In genomic region chr1:22142315-22143064, GRCh38 we compare ENCODE assay signal across 8 cellular contexts. TPM values are rescaled to one million over a fixed set of nuclear protein-coding genes. Genes with fewer than 3 reads are reported as not detected.
DNase-seq lines count a peak whose midpoint lies in the region; ATAC-seq, FAIRE-seq and TF ChIP-seq lines count a peak whose summit lies in the region.

No MANE protein-coding gene starts in this region.

- peak overlapping the region; percentile 87; the same call in 1 of the 2 replicates for H3K4me2 ChIP-seq in MM.1S (ENCODE audit: low read depth, low read length)

- H3F3A ChIP-seq in MM.1S (ENCODE audit: insufficient read depth, low read length) = no peaks in the 10 kb centered on the region

- H3K36me3 ChIP-seq in MM.1S (replicated peaks; ENCODE audit: insufficient read depth, low read length) (no peaks in the 10 kb centered on the region), lung (ENCODE audit: control insufficient read depth in 2 of 2, insufficient read depth in 2 of 2, low read length in 2 of 2) (no peaks in the 10 kb centered on the region), urinary bladder (ENCODE audit: insufficient read depth) (no peaks in the 10 kb centered on the region), small intestine (ENCODE audit: control insufficient read depth in 2 of 2, insufficient read depth in 2 of 2, low read length in 2 of 2) (no peaks in the 10 kb centered on the region)

- no peak overlapping the region for H2AFZ ChIP-seq in MM.1S (ENCODE audit: low read length)

- no peak for TF ChIP-seq POLR2A in GM12891 (IDR thresholded peaks at IDR 0.05; ENCODE audit: low read depth, low read length)

- no peaks in the 10 kb centered on the region for H3K9me3 ChIP-seq in MM.1S (replicated peaks; ENCODE audit: insufficient read depth, low read length)
- no peaks in the 10 kb centered on the region for H3K9me3 ChIP-seq in lung (ENCODE audit: control insufficient read depth in 2 of 2, insufficient read depth in 1 of 2, low read length in 1 of 2)
- H3K9me3 ChIP-seq in small intestine (ENCODE audit: control insufficient read depth, low read depth) = no peaks in the 10 kb centered on the region

- H3K4me3 ChIP-seq in MM.1S (ENCODE audit: low read length) (peak overlapping the region; percentile 49), choroid plexus epithelial cell (ENCODE audit: low read depth, low read length) (peak overlapping the region; percentile 38), lung (peak overlapping the region; percentile 18), urinary bladder (ENCODE audit: low read depth, low read length) (peak overlapping the region; percentile 72), small intestine (ENCODE audit: low read depth in 1 of 2, low read length in 2 of 2) (peak overlapping the region in 1 of 2 donors; percentile 65)

- H3K9ac ChIP-seq in MM.1S (ENCODE audit: low read length) = no peak overlapping the region

- H3K27me3 ChIP-seq in MM.1S (replicated peaks; ENCODE audit: insufficient read depth, low read length) = peaks cover 67% of the 10 kb centered on the region
- H3K27me3 ChIP-seq in lung (ENCODE audit: control insufficient read depth, insufficient read depth) = no peaks in the 10 kb centered on the region
- peaks cover 0 to 4% of the 10 kb centered on the region in 2 donors for H3K27me3 ChIP-seq in small intestine (ENCODE audit: control insufficient read depth in 2 of 2, insufficient read depth in 2 of 2, low read length in 2 of 2)

- H3K4me1 ChIP-seq in MM.1S (ENCODE audit: low read length) (no peaks in the 10 kb centered on the region), lung (ENCODE audit: control insufficient read depth in 2 of 2, insufficient read depth in 2 of 2, low read length in 2 of 2) (peaks cover 0 to 3% of the 10 kb centered on the region in 2 donors), urinary bladder (ENCODE audit: insufficient read depth) (no peaks in the 10 kb centered on the region), small intestine (ENCODE audit: control insufficient read depth in 2 of 2, insufficient read depth in 1 of 2, low read depth in 1 of 2, low read length in 1 of 2) (no peaks in the 10 kb centered on the region)

- H3K27ac ChIP-seq in MM.1S (ENCODE audit: low read length) (no peak overlapping the region), lung (ENCODE audit: low read depth in 1 of 2, low read length in 1 of 2) (no peak overlapping the region), urinary bladder (ENCODE audit: low read depth) (peak overlapping the region; percentile 62), small intestine (ENCODE audit: low read depth in 1 of 2, low read length in 1 of 2) (no peak overlapping the region)

- DNase-seq in GM12891 (ENCODE audit: insufficient read length, low spot score) = peak; percentile 74
- DNase-seq in MM.1S = no peak
- peak; percentile 28 for DNase-seq in choroid plexus epithelial cell (ENCODE audit: low read depth)
- no peak for DNase-seq in lung (ENCODE audit: low spot score)
- no peak for DNase-seq in NCI-H1092 treated with DMSO at 0.1 percent for 48 hours (lab: John Stamatoyannopoulos, UW)
- DNase-seq in SKM-1 (lab: John Stamatoyannopoulos, UW; ENCODE audit: unreplicated experiment) = no peak
- no peak for DNase-seq in small intestine

- H4K20me1 ChIP-seq in MM.1S (ENCODE audit: insufficient read depth, low read length) = no peaks in the 10 kb centered on the region

- no peaks in the 10 kb centered on the region for H3K79me2 ChIP-seq in MM.1S (ENCODE audit: low read length)

- 1% methylated on average over 66 to 102 of the region's 102 CpGs for WGBS in lung, 2 donors
- under 1% methylated on average over 102 of the region's 102 CpGs for WGBS in urinary bladder
- 0 to 1% (median 1%) methylated on average over 36 to 102 of the region's 102 CpGs for WGBS in small intestine, 3 donors

- ATAC-seq in lung (ENCODE audit: insufficient read depth, low FRiP score) = peak; percentile 4

- TF ChIP-seq CTCF in MM.1S (IDR thresholded peaks at IDR 0.05; ENCODE audit: low read length) (no peak), choroid plexus epithelial cell (conservative IDR thresholded peaks at IDR 0.05; ENCODE audit: low read depth, low read length) (no peak), lung (IDR thresholded peaks at IDR 0.05; ENCODE audit: control extremely low read depth, extremely low read depth) (no peak)

- FAIRE-seq in GM12891 (lab: Jason Lieb, UNC) (no peak), small intestine (lab: Jason Lieb, UNC) (no peak)

- H3K9me2 ChIP-seq in MM.1S (replicated peaks; ENCODE audit: insufficient read depth, low read length) = no peaks in the 10 kb centered on the region

TF ChIP-seq in GM12891, 5 proteins besides CTCF, POLR2A, EP300 and RAD21:
- TF ChIP-seq TAF1 (IDR thresholded peaks at IDR 0.05; ENCODE audit: low read depth, low read length) = no peak
- TF ChIP-seq SPI1 (IDR thresholded peaks at IDR 0.05; ENCODE audit: low read depth, low read length) = no peak
- no peak for TF ChIP-seq PAX5 (IDR thresholded peaks at IDR 0.05; ENCODE audit: insufficient read depth, low read length, severe bottlenecking)
- TF ChIP-seq POU2F2 (IDR thresholded peaks at IDR 0.05; ENCODE audit: low read depth, low read length) = no peak
- TF ChIP-seq POLR2AphosphoS5 (IDR thresholded peaks at IDR 0.05; ENCODE audit: low read depth, low read length) = no peak

RNA-seq across cellular contexts. Expression of gene WNT4, which starts 0.4 kb away (rescaled TPM):
- 0.13 TPM for polyA plus RNA-seq in GM12891 (2012; ENCODE audit: low read depth, missing spikeins)
- total RNA-seq in lung (1 to 10 TPM; 2.3 to 4.2 TPM), urinary bladder (3.0 TPM)
- polyA plus RNA-seq in lung (1 to 10 TPM in 1 of 2 donors, under 1 TPM in 1; 0.94 to 2.1 TPM), urinary bladder (3.9 TPM), small intestine (1 to 10 TPM in 1 of 3 donors, under 1 TPM in 1, not detected in 1; 0.81 to 1.3 TPM)

Comparison
In these comparisons a context has a peak if more than half of its experiments do, and no peak if none do; other contexts are left out.
1. DNase-seq: peak in GM12891 (single experiment) and choroid plexus epithelial cell (single experiment); none in MM.1S (single experiment), lung (single experiment), NCI-H1092 treated with DMSO at 0.1 percent for 48 hours (single experiment), SKM-1 (single experiment) and small intestine (single experiment).